ENCODE assay signal across 2 cellular contexts in the genomic region with DNA sequence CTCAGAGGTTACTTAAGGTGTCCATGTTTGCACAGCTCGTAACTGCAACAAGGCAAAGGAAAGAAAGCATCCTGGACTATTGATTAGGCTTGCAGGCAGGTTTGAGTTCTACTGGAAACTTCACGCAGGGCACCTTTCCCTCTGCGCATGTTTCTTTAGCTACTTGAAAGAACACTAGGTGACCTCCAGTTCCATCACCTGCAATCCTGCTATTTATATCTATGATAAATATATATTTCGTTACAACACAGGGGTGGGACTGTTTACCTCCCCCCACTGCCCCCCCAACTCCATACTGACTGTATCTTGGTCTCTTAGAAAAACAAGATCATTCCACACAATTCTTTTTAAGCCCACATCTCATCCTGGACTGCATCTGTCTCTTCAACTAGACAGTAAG.
TF ChIP-seq lines count a peak whose summit lies in the region.

No MANE protein-coding gene starts in this region.

TF ChIP-seq in GM23338, 12 proteins besides CTCF, POLR2A, EP300 and RAD21 (continues in another document):
- TF ChIP-seq CREB1 (CRISPR knock-in tag; IDR thresholded peaks at IDR 0.05; ENCODE audit: low read depth): no peak
- TF ChIP-seq, protein P1, sequence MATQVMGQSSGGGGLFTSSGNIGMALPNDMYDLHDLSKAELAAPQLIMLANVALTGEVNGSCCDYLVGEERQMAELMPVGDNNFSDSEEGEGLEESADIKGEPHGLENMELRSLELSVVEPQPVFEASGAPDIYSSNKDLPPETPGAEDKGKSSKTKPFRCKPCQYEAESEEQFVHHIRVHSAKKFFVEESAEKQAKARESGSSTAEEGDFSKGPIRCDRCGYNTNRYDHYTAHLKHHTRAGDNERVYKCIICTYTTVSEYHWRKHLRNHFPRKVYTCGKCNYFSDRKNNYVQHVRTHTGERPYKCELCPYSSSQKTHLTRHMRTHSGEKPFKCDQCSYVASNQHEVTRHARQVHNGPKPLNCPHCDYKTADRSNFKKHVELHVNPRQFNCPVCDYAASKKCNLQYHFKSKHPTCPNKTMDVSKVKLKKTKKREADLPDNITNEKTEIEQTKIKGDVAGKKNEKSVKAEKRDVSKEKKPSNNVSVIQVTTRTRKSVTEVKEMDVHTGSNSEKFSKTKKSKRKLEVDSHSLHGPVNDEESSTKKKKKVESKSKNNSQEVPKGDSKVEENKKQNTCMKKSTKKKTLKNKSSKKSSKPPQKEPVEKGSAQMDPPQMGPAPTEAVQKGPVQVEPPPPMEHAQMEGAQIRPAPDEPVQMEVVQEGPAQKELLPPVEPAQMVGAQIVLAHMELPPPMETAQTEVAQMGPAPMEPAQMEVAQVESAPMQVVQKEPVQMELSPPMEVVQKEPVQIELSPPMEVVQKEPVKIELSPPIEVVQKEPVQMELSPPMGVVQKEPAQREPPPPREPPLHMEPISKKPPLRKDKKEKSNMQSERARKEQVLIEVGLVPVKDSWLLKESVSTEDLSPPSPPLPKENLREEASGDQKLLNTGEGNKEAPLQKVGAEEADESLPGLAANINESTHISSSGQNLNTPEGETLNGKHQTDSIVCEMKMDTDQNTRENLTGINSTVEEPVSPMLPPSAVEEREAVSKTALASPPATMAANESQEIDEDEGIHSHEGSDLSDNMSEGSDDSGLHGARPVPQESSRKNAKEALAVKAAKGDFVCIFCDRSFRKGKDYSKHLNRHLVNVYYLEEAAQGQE (IDR thresholded peaks at IDR 0.05; ENCODE audit: unreplicated experiment): no peak
- TF ChIP-seq ETS1 (IDR thresholded peaks at IDR 0.05): no peak
- no peak for TF ChIP-seq NANOG (IDR thresholded peaks at IDR 0.05; ENCODE audit: borderline replicate concordance)
- TF ChIP-seq ZNF462 (CRISPR knock-in tag; IDR thresholded peaks at IDR 0.05): no peak
- TF ChIP-seq STAT1 (IDR thresholded peaks at IDR 0.05; ENCODE audit: unreplicated experiment): no peak
- TF ChIP-seq ZNF114 (CRISPR knock-in tag; IDR thresholded peaks at IDR 0.05): no peak
- TF ChIP-seq POLR2AphosphoS5 (IDR thresholded peaks at IDR 0.05; ENCODE audit: low read depth): no peak
- no peak for TF ChIP-seq EZH2phosphoT487 (IDR thresholded peaks at IDR 0.05; ENCODE audit: unreplicated experiment)
- no peak for TF ChIP-seq JUNB (IDR thresholded peaks at IDR 0.05; ENCODE audit: unreplicated experiment)

TF ChIP-seq in GM12878, 131 proteins besides CTCF, POLR2A, EP300 and RAD21:
- no peak for TF ChIP-seq SIX5 (IDR thresholded peaks at IDR 0.05; ENCODE audit: low read depth, low read length, severe bottlenecking)
